Comparison of ENCODE assay signal across 16 cellular contexts in the genomic region with DNA sequence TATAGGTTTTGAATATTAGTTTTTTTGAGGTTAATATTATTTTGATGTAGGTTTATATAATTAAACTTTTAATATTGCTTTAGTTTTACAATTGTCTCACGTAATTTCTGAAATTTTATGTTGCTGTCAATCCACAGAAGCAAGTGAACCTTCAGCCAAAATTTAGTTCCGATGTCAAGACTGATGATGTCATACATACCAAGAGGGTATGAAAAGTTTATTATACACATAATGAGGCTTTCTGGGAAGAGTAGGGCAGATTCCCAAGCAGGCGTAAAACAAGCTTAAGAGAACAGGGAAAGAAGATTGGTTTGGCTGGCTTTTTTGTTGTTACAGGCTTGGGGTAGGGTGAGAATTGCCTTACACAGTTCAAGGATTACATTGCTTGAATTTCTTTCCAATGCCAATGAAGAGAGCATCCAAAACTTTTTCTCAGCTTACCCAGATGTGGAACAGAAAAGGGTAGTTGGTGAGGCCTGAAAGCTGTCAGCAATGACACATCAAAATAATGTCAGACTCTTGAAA.
"Had no signal": no experiment of that assay in that cellular context is flagged by ENCODE, and none has a peak within 500 bp of the region (broad histone marks: within the 10 kb centered on the region; RNA-seq: fewer than 3 reads in every experiment).

No MANE protein-coding gene starts in this region.

- H3K36me3 ChIP-seq: heart left ventricle, ovary had no signal

- FAIRE-seq: urothelium cell line had no signal

- H3K4me1 Mint-ChIP-seq: naive thymus-derived CD4-positive, alpha-beta T cell had no signal

- H3K27me3 Mint-ChIP-seq: naive thymus-derived CD4-positive, alpha-beta T cell; type B pancreatic cell had no signal

- H3K4me1 ChIP-seq: heart left ventricle had no signal

- H3K27ac ChIP-seq: dorsolateral prefrontal cortex, heart left ventricle, ovary had no signal

- H3K4me2 ChIP-seq: smooth muscle cell had no signal

- H3K4me3 Mint-ChIP-seq: naive thymus-derived CD4-positive, alpha-beta T cell; type B pancreatic cell had no signal

- DNase-seq: cortex of kidney; dorsolateral prefrontal cortex; effector CD8-positive, alpha-beta T cell; heart left ventricle; hippocampal formation; kidney glomerular epithelial cell; mammary epithelial cell; naive thymus-derived CD4-positive, alpha-beta T cell; nucleus accumbens; ovary; right cardiac atrium; stimulated activated CD4-positive, alpha-beta T cell treated with anti-CD3 and anti-CD28 coated beads, Interleukin-2, amount 100 ng/mL, for 48 hours; stimulated activated naive CD4-positive, alpha-beta T cell treated with Interleukin-2 at 50 U/mL for 16 hours had no signal

- H3K36me3 Mint-ChIP-seq: naive thymus-derived CD4-positive, alpha-beta T cell; type B pancreatic cell had no signal

- H3K9me3 ChIP-seq: heart left ventricle, ovary had no signal

- ATAC-seq: heart left ventricle; naive thymus-derived CD4-positive, alpha-beta T cell; right cardiac atrium had no signal

- H3K27ac Mint-ChIP-seq: naive thymus-derived CD4-positive, alpha-beta T cell; type B pancreatic cell had no signal

- H3K27me3 ChIP-seq: dorsolateral prefrontal cortex, heart left ventricle, ovary had no signal

- H3K4me3 ChIP-seq: dorsolateral prefrontal cortex, heart left ventricle, ovary, smooth muscle cell had no signal

- H3K9me3 Mint-ChIP-seq: type B pancreatic cell had no signal
